ENCODE assay signal across 18 cellular contexts in genomic region chr4:137635108-137635507, GRCh38.
DNase-seq lines count a peak whose midpoint lies in the region; ATAC-seq and TF ChIP-seq lines count a peak whose summit lies in the region.
"Had no signal": no experiment of that assay in that cellular context is flagged by ENCODE, and none has a peak within 500 bp of the region (broad histone marks: within the 10 kb centered on the region; RNA-seq: fewer than 3 reads in every experiment).

No MANE protein-coding gene starts in this region.

- no peaks in the 10 kb centered on the region for H3K36me3 Mint-ChIP-seq in CD8-positive, alpha-beta memory T cell

- H3K27me3 ChIP-seq in mesenchymal stem cell (ENCODE audit: control insufficient read depth in 1 of 2, insufficient read depth in 1 of 2, low read length in 2 of 2) (no peaks in the 10 kb centered on the region), smooth muscle cell (ENCODE audit: low read depth) (no peaks in the 10 kb centered on the region)
- H3K27me3 ChIP-seq in CD8-positive, alpha-beta memory T cell (ENCODE audit: insufficient read depth, low read length, poor library complexity, severe bottlenecking): no peaks in the 10 kb centered on the region
- H3K27me3 ChIP-seq: adrenal gland, foreskin keratinocyte, tibial nerve had no signal

- H3K18ac ChIP-seq in mesenchymal stem cell (ENCODE audit: low read depth in 1 of 2, low read length in 2 of 2): no peak overlapping the region

- H3K9me3 ChIP-seq in mesenchymal stem cell (ENCODE audit: control insufficient read depth, low read length) (peaks cover 4% of the 10 kb centered on the region), smooth muscle cell (replicated peaks; ENCODE audit: low read depth) (no peaks in the 10 kb centered on the region)
- H3K9me3 ChIP-seq in CD8-positive, alpha-beta memory T cell (ENCODE audit: low read length): no peaks in the 10 kb centered on the region
- H3K9me3 ChIP-seq: adrenal gland had no signal

- H4K8ac ChIP-seq in mesenchymal stem cell (ENCODE audit: low read length): no peak overlapping the region

- no peaks in the 10 kb centered on the region for H4K20me1 ChIP-seq in smooth muscle cell (ENCODE audit: low read depth)

- H4K91ac ChIP-seq in mesenchymal stem cell (ENCODE audit: low read length): no peak overlapping the region

- peak; percentile 26 for DNase-seq in AG08396 (ENCODE audit: low spot score)
- DNase-seq in NCI-H2171 (lab: John Stamatoyannopoulos, UW): peak; percentile 13
- peak; percentile 86 for DNase-seq in choroid plexus epithelial cell (ENCODE audit: low read depth)
- peak; percentile 56 for DNase-seq in mesenchymal stem cell
- no peak for DNase-seq in CD8-positive, alpha-beta memory T cell
- DNase-seq in smooth muscle cell (lab: John Stamatoyannopoulos, UW; ENCODE audit: unreplicated experiment): no peak
- DNase-seq in dermis blood vessel endothelial cell: no peak
- DNase-seq: activated T-cell treated with anti-CD3 and anti-CD28 coated beads, Interleukin-2, amount 50 U/mL, for 48 hours; adrenal gland; cortex of kidney; midbrain; NCI-H1048; T-helper 1 cell had no signal

- H3K4me2 ChIP-seq in mesenchymal stem cell (ENCODE audit: low read length, poor library complexity, severe bottlenecking) (no peak overlapping the region), smooth muscle cell (no peak overlapping the region)

- H3F3A ChIP-seq in smooth muscle cell (ENCODE audit: low read depth): no peaks in the 10 kb centered on the region

- POLR2A ChIA-PET in CD8-positive, alpha-beta memory T cell (lab: Charles Lee): no interaction called here

- WGBS in mesenchymal stem cell: 88% methylated on average over 1 of the region's 3 CpGs
- WGBS in smooth muscle cell (ENCODE audit: low lambda C conversion rate): 87% methylated on average over 3 of the region's 3 CpGs

- H2AK5ac ChIP-seq in mesenchymal stem cell (ENCODE audit: low read length, severe bottlenecking): no peak overlapping the region

- H3K79me2 ChIP-seq in smooth muscle cell (ENCODE audit: low read depth): no peaks in the 10 kb centered on the region
- H3K79me2 ChIP-seq: parathyroid adenoma had no signal

- TF ChIP-seq CTCF in choroid plexus epithelial cell (conservative IDR thresholded peaks at IDR 0.05; ENCODE audit: low read depth, low read length) (no peak), smooth muscle cell (IDR thresholded peaks at IDR 0.05; ENCODE audit: borderline replicate concordance, insufficient read depth, poor library complexity, severe bottlenecking) (no peak)

- H3K4me1 ChIP-seq in mesenchymal stem cell (ENCODE audit: control insufficient read depth, insufficient read depth, low read depth, low read length) (no peaks in the 10 kb centered on the region), smooth muscle cell (ENCODE audit: low read depth) (peaks cover 11% of the 10 kb centered on the region)
- no peaks in the 10 kb centered on the region for H3K4me1 ChIP-seq in CD8-positive, alpha-beta memory T cell (ENCODE audit: insufficient read depth, low read length)
- H3K4me1 ChIP-seq: adrenal gland, foreskin keratinocyte, parathyroid adenoma, tibial nerve had no signal

- H2BK120ac ChIP-seq in mesenchymal stem cell (ENCODE audit: low read depth, low read length): no peak overlapping the region

- no peak for ATAC-seq in HG02852 (IDR thresholded peaks at IDR 0.05; ENCODE audit: unreplicated experiment)
- ATAC-seq: activated CD4-positive, CD25-positive, alpha-beta regulatory T cell treated with anti-CD3 and anti-CD28 coated beads, Interleukin-2, amount 50 U/mL, for 24 hours; foreskin keratinocyte had no signal

- CTCF ChIA-PET in CD8-positive, alpha-beta memory T cell (lab: Charles Lee): no interaction called here

- H3K4ac ChIP-seq in mesenchymal stem cell (ENCODE audit: low read depth in 1 of 2, low read length in 2 of 2): no peak overlapping the region

- H2BK12ac ChIP-seq in mesenchymal stem cell (ENCODE audit: low read length in 2 of 2): no peak overlapping the region

- no peak overlapping the region for H2BK15ac ChIP-seq in mesenchymal stem cell (ENCODE audit: low read depth, poor library complexity, severe bottlenecking)

- H3K4me1 Mint-ChIP-seq in CD8-positive, alpha-beta memory T cell: no peaks in the 10 kb centered on the region

- H2AFZ ChIP-seq in mesenchymal stem cell (ENCODE audit: low read depth, low read length) (no peak overlapping the region), smooth muscle cell (ENCODE audit: low read depth) (no peak overlapping the region)
- H2AFZ ChIP-seq: parathyroid adenoma had no signal

- H3K9me3 Mint-ChIP-seq in CD8-positive, alpha-beta memory T cell: peaks cover 0 to 17% (median 9%) of the 10 kb centered on the region in 5 donors

- H3K27ac Mint-ChIP-seq in CD8-positive, alpha-beta memory T cell: no peak overlapping the region

- H2BK5ac ChIP-seq in mesenchymal stem cell (ENCODE audit: low read depth, low read length, poor library complexity, severe bottlenecking): no peak overlapping the region

- H3K4me3 ChIP-seq in choroid plexus epithelial cell (ENCODE audit: low read depth, low read length) (no peak overlapping the region), mesenchymal stem cell (ENCODE audit: insufficient read depth in 1 of 2, low read depth in 1 of 2, low read length in 2 of 2) (peak overlapping the region in 1 of 2 experiments; percentile 41), smooth muscle cell (no peak overlapping the region)
- H3K4me3 ChIP-seq in CD8-positive, alpha-beta memory T cell (ENCODE audit: low read length): no peak overlapping the region
- H3K4me3 ChIP-seq: adrenal gland, tibial nerve had no signal

- H3K23ac ChIP-seq in mesenchymal stem cell (ENCODE audit: low read length in 2 of 2): no peak overlapping the region

- H3K36me3 ChIP-seq in mesenchymal stem cell (ENCODE audit: control insufficient read depth in 1 of 2, insufficient read depth in 2 of 2, low read depth in 1 of 2, low read length in 2 of 2): no peaks in the 10 kb centered on the region
- no peaks in the 10 kb centered on the region for H3K36me3 ChIP-seq in CD8-positive, alpha-beta memory T cell (ENCODE audit: insufficient read depth, low read length)
- H3K36me3 ChIP-seq in smooth muscle cell (ENCODE audit: low read depth): no peaks in the 10 kb centered on the region
- H3K36me3 ChIP-seq: adrenal gland, tibial nerve had no signal

- H3K79me1 ChIP-seq in mesenchymal stem cell (replicated peaks; ENCODE audit: low read length, poor library complexity, severe bottlenecking): no peaks in the 10 kb centered on the region

- H3K9ac ChIP-seq in mesenchymal stem cell (ENCODE audit: low read length) (peak overlapping the region; percentile 77), smooth muscle cell (ENCODE audit: low read depth) (no peak overlapping the region)
- H3K9ac ChIP-seq: parathyroid adenoma had no signal

- H3K27ac ChIP-seq in mesenchymal stem cell (ENCODE audit: low read length, poor library complexity, severe bottlenecking) (no peak overlapping the region), smooth muscle cell (ENCODE audit: low read depth) (no peak overlapping the region)
- no peak overlapping the region for H3K27ac ChIP-seq in CD8-positive, alpha-beta memory T cell (ENCODE audit: low read depth, low read length)
- H3K27ac ChIP-seq: adrenal gland, foreskin keratinocyte, parathyroid adenoma had no signal

- H3K14ac ChIP-seq in mesenchymal stem cell (ENCODE audit: low read length in 2 of 2): no peak overlapping the region

- H3K4me3 Mint-ChIP-seq in CD8-positive, alpha-beta memory T cell: no peak overlapping the region

- H3K27me3 Mint-ChIP-seq in CD8-positive, alpha-beta memory T cell: no peaks in the 10 kb centered on the region

Comparison
In these comparisons a context has a peak if more than half of its experiments do, and no peak if none do; other contexts are left out.
1. DNase-seq: peak in AG08396 (single experiment), NCI-H2171 (single experiment), choroid plexus epithelial cell (single experiment) and mesenchymal stem cell (single experiment); none in CD8-positive, alpha-beta memory T cell (0 of 5), smooth muscle cell (single experiment) and dermis blood vessel endothelial cell (single experiment).